ENCODE assay signal across 1 cellular context in the genomic region with DNA sequence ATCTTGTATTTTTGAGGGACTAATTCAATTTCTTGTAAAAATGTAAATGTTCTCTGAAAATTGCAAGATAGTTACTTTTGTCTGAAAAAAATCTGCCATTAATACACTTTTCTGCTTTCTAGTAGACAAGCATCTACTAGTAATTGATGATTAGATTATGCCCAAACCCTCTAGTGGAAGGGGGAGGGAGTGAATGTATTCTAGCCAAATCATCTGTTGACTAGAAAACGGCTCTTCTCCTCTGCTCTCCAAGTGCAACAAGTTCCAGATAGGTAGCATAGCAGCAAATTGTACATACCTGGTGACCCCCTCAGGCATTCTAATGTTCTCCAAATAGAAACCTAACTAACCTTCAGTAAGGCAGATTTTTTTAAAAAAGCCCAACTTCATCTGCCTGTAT.
TF ChIP-seq lines count a peak whose summit lies in the region.

No MANE protein-coding gene starts in this region.

TF ChIP-seq in HEK293T, 16 proteins besides CTCF, POLR2A, EP300 and RAD21 (continued from another document):
- TF ChIP-seq, protein P1, sequence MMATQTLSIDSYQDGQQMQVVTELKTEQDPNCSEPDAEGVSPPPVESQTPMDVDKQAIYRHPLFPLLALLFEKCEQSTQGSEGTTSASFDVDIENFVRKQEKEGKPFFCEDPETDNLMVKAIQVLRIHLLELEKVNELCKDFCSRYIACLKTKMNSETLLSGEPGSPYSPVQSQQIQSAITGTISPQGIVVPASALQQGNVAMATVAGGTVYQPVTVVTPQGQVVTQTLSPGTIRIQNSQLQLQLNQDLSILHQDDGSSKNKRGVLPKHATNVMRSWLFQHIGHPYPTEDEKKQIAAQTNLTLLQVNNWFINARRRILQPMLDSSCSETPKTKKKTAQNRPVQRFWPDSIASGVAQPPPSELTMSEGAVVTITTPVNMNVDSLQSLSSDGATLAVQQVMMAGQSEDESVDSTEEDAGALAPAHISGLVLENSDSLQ (IDR thresholded peaks at IDR 0.05), result no peak
- no peak for TF ChIP-seq FOXM1 (IDR thresholded peaks at IDR 0.05; ENCODE audit: borderline replicate concordance)
- no peak for TF ChIP-seq FOXK2 (IDR thresholded peaks at IDR 0.05)
- no peak for TF ChIP-seq ARNT (IDR thresholded peaks at IDR 0.05)
- TF ChIP-seq LEF1 (IDR thresholded peaks at IDR 0.05; ENCODE audit: borderline replicate concordance), result no peak
- TF ChIP-seq ZNF384 (IDR thresholded peaks at IDR 0.05), result no peak
TF ChIP-seq in HEK293T: peak in this region for 0.
